In the genomic region with DNA sequence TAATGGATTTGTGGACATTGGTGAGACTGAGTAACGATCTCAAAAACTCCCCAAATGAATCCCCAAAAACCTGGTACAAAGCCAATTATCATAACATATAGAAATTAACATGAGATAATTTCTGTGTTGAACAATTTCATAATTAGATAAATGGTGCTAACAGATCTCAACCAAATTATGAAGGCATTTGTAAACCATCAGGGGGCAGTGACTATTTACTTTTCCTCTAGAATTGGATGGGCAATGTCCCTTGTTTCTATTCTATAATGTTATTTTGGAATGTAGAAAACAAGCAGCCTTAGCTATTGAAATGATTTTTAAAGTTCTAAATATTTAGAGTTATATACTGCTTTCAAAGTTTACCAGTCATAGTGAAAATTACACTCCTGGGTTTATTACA, we compare ENCODE assay signal across 1 cellular context.
TF ChIP-seq lines count a peak whose summit lies in the region.

No MANE protein-coding gene starts in this region.

TF ChIP-seq in SK-N-SH treated with all-trans-retinoic acid at 6 μM for 48 hours, 23 proteins besides CTCF, POLR2A, EP300 and RAD21 (continued from another document):
- TF ChIP-seq, protein P1, sequence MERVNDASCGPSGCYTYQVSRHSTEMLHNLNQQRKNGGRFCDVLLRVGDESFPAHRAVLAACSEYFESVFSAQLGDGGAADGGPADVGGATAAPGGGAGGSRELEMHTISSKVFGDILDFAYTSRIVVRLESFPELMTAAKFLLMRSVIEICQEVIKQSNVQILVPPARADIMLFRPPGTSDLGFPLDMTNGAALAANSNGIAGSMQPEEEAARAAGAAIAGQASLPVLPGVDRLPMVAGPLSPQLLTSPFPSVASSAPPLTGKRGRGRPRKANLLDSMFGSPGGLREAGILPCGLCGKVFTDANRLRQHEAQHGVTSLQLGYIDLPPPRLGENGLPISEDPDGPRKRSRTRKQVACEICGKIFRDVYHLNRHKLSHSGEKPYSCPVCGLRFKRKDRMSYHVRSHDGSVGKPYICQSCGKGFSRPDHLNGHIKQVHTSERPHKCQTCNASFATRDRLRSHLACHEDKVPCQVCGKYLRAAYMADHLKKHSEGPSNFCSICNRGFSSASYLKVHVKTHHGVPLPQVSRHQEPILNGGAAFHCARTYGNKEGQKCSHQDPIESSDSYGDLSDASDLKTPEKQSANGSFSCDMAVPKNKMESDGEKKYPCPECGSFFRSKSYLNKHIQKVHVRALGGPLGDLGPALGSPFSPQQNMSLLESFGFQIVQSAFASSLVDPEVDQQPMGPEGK (CRISPR knock-in tag; IDR thresholded peaks at IDR 0.05; ENCODE audit: borderline replicate concordance), result no peak
